ENCODE assay signal across 11 cellular contexts in genomic region chr17:76869878-76870714, GRCh38. TPM values are rescaled to one million over a fixed set of nuclear protein-coding genes. Genes with fewer than 3 reads are reported as not detected.
DNase-seq lines count a peak whose midpoint lies in the region; ATAC-seq and TF ChIP-seq lines count a peak whose summit lies in the region.
"Had no signal": no experiment of that assay in that cellular context is flagged by ENCODE, and none has a peak within 500 bp of the region (broad histone marks: within the 10 kb centered on the region; RNA-seq: fewer than 3 reads in every experiment).

No MANE protein-coding gene starts in this region.

- no peak for TF ChIP-seq CTCF in left ventricle myocardium inferior (IDR thresholded peaks at IDR 0.05; ENCODE audit: borderline replicate concordance)

- H3K36me3 ChIP-seq in left ventricle myocardium inferior = no peaks in the 10 kb centered on the region
- H3K36me3 ChIP-seq: vagina had no signal

- H3K4me3 ChIP-seq in left ventricle myocardium inferior (peak overlapping the region; percentile 57), right cardiac atrium (ENCODE audit: low read length) (no peak overlapping the region)

- H3K4me1 ChIP-seq in left ventricle myocardium inferior (peaks cover 23% of the 10 kb centered on the region), right cardiac atrium (ENCODE audit: control insufficient read depth, insufficient read depth, low read length) (peaks cover 2% of the 10 kb centered on the region)

- ATAC-seq in right cardiac atrium (no peak), GM18861 (IDR thresholded peaks at IDR 0.05; ENCODE audit: unreplicated experiment) (no peak)

- 6% methylated on average over 58 of the region's 58 CpGs for WGBS in right cardiac atrium

- H3K27me3 ChIP-seq in left ventricle myocardium inferior (ENCODE audit: low read depth) (peaks cover 88% of the 10 kb centered on the region), right cardiac atrium (ENCODE audit: control insufficient read depth, insufficient read depth) (no peaks in the 10 kb centered on the region)

- DNase-seq in left ventricle myocardium inferior (no peak), right cardiac atrium (no peak), amniotic epithelial cell (ENCODE audit: low read depth) (peak; percentile 14), iPS-NIHi11 (ENCODE audit: low spot score) (peak; percentile 89), NOMO-1 (lab: John Stamatoyannopoulos, UW; ENCODE audit: unreplicated experiment in 2 of 2) (no peak), inferior parietal cortex (ENCODE audit: extremely low spot score) (no peak), middle frontal gyrus (ENCODE audit: extremely low spot score, low spot score) (no peak)
- DNase-seq: activated CD8-positive, alpha-beta memory T cell treated with anti-CD3 and anti-CD28 coated beads, Interleukin-2, amount 50 U/mL, for 48 hours; aorta had no signal

- H3K27ac ChIP-seq in left ventricle myocardium inferior (replicated peaks) (no peak overlapping the region), right cardiac atrium (ENCODE audit: low read length) (no peak overlapping the region)
- H3K27ac ChIP-seq: vagina had no signal

- H3K9me3 ChIP-seq in left ventricle myocardium inferior (replicated peaks) (no peaks in the 10 kb centered on the region), right cardiac atrium (ENCODE audit: control insufficient read depth, low read length) (no peaks in the 10 kb centered on the region)
- H3K9me3 ChIP-seq: vagina had no signal

- intact Hi-C loops in left ventricle myocardium inferior (cut with micrococcal nuclease) = loop anchor here (5.0 to 10.0 kb wide), 2 partner anchors 182 to 395 kb away; no protein-coding TSS in a partner anchor
- intact Hi-C loops in right cardiac atrium (cut with DNase I) = loop anchor here (2.0 to 10.0 kb wide), 6 partner anchors 182 to 385 kb away; no protein-coding TSS in a partner anchor

RNA-seq across cellular contexts. Expression of gene MGAT5B, which starts 1.9 kb away (rescaled TPM):
- total RNA-seq in left ventricle myocardium inferior (0.08 TPM), right cardiac atrium (under 1 TPM in 1 of 4 donors, not detected in 3; 0.12 TPM)
- polyA plus RNA-seq in right cardiac atrium = 0.05 TPM
- polyA plus RNA-seq: aorta had no signal

Comparison
In these comparisons a context has a peak if more than half of its experiments do, and no peak if none do; other contexts are left out.
1. DNase-seq: peak in amniotic epithelial cell (single experiment) and iPS-NIHi11 (single experiment); none in left ventricle myocardium inferior (single experiment), right cardiac atrium (0 of 3), NOMO-1 (0 of 2), inferior parietal cortex (single experiment) and middle frontal gyrus (single experiment).